ENCODE assay signal across 1 cellular context in the genomic region with DNA sequence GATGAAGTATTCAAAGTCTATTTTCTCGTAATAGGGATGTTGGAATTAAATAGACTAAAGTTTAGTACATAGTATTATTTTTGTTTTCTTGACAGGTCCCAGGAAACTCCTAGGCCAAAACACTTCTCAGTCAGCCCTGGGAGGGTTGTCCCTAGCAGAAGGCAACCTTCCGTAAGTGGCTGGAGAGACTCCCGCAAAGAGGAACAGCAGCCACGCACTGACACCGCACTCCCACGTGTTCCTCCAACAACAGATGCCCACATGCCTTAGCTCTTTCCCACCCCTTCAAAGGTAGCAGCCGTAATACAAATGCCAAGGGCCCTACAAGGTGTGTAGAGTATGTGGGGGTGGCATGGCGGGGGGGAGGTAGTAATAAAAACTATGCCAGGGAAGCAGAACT.
TF ChIP-seq lines count a peak whose summit lies in the region.

No MANE protein-coding gene starts in this region.

TF ChIP-seq in WTC11, 78 proteins besides CTCF, POLR2A, EP300 and RAD21 (continued from another document):
- TF ChIP-seq, protein P1, sequence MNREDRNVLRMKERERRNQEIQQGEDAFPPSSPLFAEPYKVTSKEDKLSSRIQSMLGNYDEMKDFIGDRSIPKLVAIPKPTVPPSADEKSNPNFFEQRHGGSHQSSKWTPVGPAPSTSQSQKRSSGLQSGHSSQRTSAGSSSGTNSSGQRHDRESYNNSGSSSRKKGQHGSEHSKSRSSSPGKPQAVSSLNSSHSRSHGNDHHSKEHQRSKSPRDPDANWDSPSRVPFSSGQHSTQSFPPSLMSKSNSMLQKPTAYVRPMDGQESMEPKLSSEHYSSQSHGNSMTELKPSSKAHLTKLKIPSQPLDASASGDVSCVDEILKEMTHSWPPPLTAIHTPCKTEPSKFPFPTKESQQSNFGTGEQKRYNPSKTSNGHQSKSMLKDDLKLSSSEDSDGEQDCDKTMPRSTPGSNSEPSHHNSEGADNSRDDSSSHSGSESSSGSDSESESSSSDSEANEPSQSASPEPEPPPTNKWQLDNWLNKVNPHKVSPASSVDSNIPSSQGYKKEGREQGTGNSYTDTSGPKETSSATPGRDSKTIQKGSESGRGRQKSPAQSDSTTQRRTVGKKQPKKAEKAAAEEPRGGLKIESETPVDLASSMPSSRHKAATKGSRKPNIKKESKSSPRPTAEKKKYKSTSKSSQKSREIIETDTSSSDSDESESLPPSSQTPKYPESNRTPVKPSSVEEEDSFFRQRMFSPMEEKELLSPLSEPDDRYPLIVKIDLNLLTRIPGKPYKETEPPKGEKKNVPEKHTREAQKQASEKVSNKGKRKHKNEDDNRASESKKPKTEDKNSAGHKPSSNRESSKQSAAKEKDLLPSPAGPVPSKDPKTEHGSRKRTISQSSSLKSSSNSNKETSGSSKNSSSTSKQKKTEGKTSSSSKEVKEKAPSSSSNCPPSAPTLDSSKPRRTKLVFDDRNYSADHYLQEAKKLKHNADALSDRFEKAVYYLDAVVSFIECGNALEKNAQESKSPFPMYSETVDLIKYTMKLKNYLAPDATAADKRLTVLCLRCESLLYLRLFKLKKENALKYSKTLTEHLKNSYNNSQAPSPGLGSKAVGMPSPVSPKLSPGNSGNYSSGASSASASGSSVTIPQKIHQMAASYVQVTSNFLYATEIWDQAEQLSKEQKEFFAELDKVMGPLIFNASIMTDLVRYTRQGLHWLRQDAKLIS (CRISPR knock-in tag; IDR thresholded peaks at IDR 0.05; ENCODE audit: borderline replicate concordance), result no peak
- TF ChIP-seq JUN (CRISPR knock-in tag; IDR thresholded peaks at IDR 0.05), result no peak
- TF ChIP-seq, protein P2, sequence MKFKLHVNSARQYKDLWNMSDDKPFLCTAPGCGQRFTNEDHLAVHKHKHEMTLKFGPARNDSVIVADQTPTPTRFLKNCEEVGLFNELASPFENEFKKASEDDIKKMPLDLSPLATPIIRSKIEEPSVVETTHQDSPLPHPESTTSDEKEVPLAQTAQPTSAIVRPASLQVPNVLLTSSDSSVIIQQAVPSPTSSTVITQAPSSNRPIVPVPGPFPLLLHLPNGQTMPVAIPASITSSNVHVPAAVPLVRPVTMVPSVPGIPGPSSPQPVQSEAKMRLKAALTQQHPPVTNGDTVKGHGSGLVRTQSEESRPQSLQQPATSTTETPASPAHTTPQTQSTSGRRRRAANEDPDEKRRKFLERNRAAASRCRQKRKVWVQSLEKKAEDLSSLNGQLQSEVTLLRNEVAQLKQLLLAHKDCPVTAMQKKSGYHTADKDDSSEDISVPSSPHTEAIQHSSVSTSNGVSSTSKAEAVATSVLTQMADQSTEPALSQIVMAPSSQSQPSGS (CRISPR knock-in tag; IDR thresholded peaks at IDR 0.05; ENCODE audit: borderline replicate concordance, low read depth), result no peak
- TF ChIP-seq, protein P3, sequence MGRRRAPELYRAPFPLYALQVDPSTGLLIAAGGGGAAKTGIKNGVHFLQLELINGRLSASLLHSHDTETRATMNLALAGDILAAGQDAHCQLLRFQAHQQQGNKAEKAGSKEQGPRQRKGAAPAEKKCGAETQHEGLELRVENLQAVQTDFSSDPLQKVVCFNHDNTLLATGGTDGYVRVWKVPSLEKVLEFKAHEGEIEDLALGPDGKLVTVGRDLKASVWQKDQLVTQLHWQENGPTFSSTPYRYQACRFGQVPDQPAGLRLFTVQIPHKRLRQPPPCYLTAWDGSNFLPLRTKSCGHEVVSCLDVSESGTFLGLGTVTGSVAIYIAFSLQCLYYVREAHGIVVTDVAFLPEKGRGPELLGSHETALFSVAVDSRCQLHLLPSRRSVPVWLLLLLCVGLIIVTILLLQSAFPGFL (CRISPR knock-in tag; IDR thresholded peaks at IDR 0.05; ENCODE audit: borderline replicate concordance), result no peak
- no peak for TF ChIP-seq TP53 (CRISPR knock-in tag; IDR thresholded peaks at IDR 0.05)
- TF ChIP-seq, protein P4, sequence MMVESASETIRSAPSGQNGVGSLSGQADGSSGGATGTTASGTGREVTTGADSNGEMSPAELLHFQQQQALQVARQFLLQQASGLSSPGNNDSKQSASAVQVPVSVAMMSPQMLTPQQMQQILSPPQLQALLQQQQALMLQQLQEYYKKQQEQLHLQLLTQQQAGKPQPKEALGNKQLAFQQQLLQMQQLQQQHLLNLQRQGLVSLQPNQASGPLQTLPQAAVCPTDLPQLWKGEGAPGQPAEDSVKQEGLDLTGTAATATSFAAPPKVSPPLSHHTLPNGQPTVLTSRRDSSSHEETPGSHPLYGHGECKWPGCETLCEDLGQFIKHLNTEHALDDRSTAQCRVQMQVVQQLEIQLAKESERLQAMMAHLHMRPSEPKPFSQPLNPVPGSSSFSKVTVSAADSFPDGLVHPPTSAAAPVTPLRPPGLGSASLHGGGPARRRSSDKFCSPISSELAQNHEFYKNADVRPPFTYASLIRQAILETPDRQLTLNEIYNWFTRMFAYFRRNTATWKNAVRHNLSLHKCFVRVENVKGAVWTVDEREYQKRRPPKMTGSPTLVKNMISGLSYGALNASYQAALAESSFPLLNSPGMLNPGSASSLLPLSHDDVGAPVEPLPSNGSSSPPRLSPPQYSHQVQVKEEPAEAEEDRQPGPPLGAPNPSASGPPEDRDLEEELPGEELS (CRISPR knock-in tag; IDR thresholded peaks at IDR 0.05), result no peak
